8 cellular contexts compared by ENCODE assay signal in genomic region chr5:111158105-111158744, GRCh38.
DNase-seq lines count a peak whose midpoint lies in the region; ATAC-seq and TF ChIP-seq lines count a peak whose summit lies in the region.

No MANE protein-coding gene starts in this region.

- H3K36me3 ChIP-seq in skeletal muscle satellite cell (ENCODE audit: insufficient read depth, low read length) = no peaks in the 10 kb centered on the region

- H3K36me3 Mint-ChIP-seq in T-helper 17 cell (ENCODE audit: low read depth) = peaks cover 2% of the 10 kb centered on the region

- TF ChIP-seq CTCF in NB4 (IDR thresholded peaks at IDR 0.05; ENCODE audit: low read depth, low read length) = peak; percentile 99

- TF ChIP-seq POLR2A in NB4 (IDR thresholded peaks at IDR 0.05; ENCODE audit: extremely low read depth, insufficient read length) = no peak

- peaks cover 9% of the 10 kb centered on the region for H3K27me3 Mint-ChIP-seq in T-helper 17 cell

- peak; percentile 80 for DNase-seq in Daoy (ENCODE audit: low read depth)
- peak; percentile 69 for DNase-seq in NB4 (ENCODE audit: low read depth)
- DNase-seq in T-helper 17 cell = peak; percentile 51 to 79 (median 59)
- DNase-seq in amniotic stem cell (lab: John Stamatoyannopoulos, UW) = peak; percentile 64
- peak; percentile 21 for DNase-seq in hepatic stellate cell (ENCODE audit: low spot score)
- no peak for DNase-seq in cortex of kidney (lab: John Stamatoyannopoulos, UW)

- no peaks in the 10 kb centered on the region for H3K27me3 ChIP-seq in skeletal muscle satellite cell (ENCODE audit: control insufficient read depth, insufficient read depth, low read length)

- no peaks in the 10 kb centered on the region for H3K9me3 ChIP-seq in T-helper 17 cell (ENCODE audit: control insufficient read depth, low read length, poor library complexity, severe bottlenecking)
- no peaks in the 10 kb centered on the region for H3K9me3 ChIP-seq in skeletal muscle satellite cell (replicated peaks; ENCODE audit: low read length)

- peaks cover 3% of the 10 kb centered on the region for H3K4me1 ChIP-seq in skeletal muscle satellite cell (ENCODE audit: control insufficient read depth, insufficient read depth, low read length)

- no peak overlapping the region for H3K4me3 Mint-ChIP-seq in T-helper 17 cell

- no peak overlapping the region for H3K9ac ChIP-seq in skeletal muscle satellite cell (ENCODE audit: low read depth, low read length)

- ATAC-seq in GM21825 (IDR thresholded peaks at IDR 0.05; ENCODE audit: unreplicated experiment) (peak; percentile 77), T-helper 17 cell (peak; percentile 90)

- H3K27ac Mint-ChIP-seq in T-helper 17 cell = no peak overlapping the region

- H3K4me2 ChIP-seq in skeletal muscle satellite cell (ENCODE audit: low read length) = peak overlapping the region; percentile 59

- no peak overlapping the region for H3K4me3 ChIP-seq in NB4 (ENCODE audit: low read depth, low read length)
- H3K4me3 ChIP-seq in skeletal muscle satellite cell (ENCODE audit: low read length) = no peak overlapping the region

- no peaks in the 10 kb centered on the region for H3K4me1 Mint-ChIP-seq in T-helper 17 cell
